13 cellular contexts compared by ENCODE assay signal in genomic region chr13:73273737-73274136, GRCh38.
DNase-seq lines count a peak whose midpoint lies in the region; ATAC-seq and TF ChIP-seq lines count a peak whose summit lies in the region.
"Had no signal": no experiment of that assay in that cellular context is flagged by ENCODE, and none has a peak within 500 bp of the region (broad histone marks: within the 10 kb centered on the region; RNA-seq: fewer than 3 reads in every experiment).

No MANE protein-coding gene starts in this region.

- ATAC-seq in HG03520 (IDR thresholded peaks at IDR 0.05; ENCODE audit: unreplicated experiment) = no peak

- H3K36me3 Mint-ChIP-seq in mesothelial cell of epicardium (peaks cover 4% of the 10 kb centered on the region), nephron progenitor cell (ENCODE audit: low read depth) (no peaks in the 10 kb centered on the region)
- H3K36me3 Mint-ChIP-seq: CD4-positive, CD25-positive, alpha-beta regulatory T cell had no signal

- H3K9me3 Mint-ChIP-seq in mesothelial cell of epicardium = peaks cover 24% of the 10 kb centered on the region
- peaks cover 27% of the 10 kb centered on the region for H3K9me3 Mint-ChIP-seq in nephron progenitor cell

- H3K9me3 ChIP-seq in MG63 = peaks cover 8% of the 10 kb centered on the region

- H3K27ac Mint-ChIP-seq in mesothelial cell of epicardium (peak overlapping the region; percentile 89), nephron progenitor cell (no peak overlapping the region)
- H3K27ac Mint-ChIP-seq: activated CD4-positive, alpha-beta memory T cell treated with anti-CD3 and anti-CD28 coated beads, Interleukin-2, amount 10 ng/mL, durations not matched to agents 7 days and 5 days; CD4-positive, CD25-positive, alpha-beta regulatory T cell had no signal

- TF ChIP-seq CTCF in AG09309 (IDR thresholded peaks at IDR 0.05; ENCODE audit: control insufficient read depth, insufficient read depth, low read depth, low read length, missing control alignments) (no peak), epithelial cell of esophagus (IDR thresholded peaks at IDR 0.05; ENCODE audit: insufficient read depth, low read depth, low read length, missing control alignments) (no peak), mesothelial cell of epicardium (IDR thresholded peaks at IDR 0.05; ENCODE audit: unreplicated experiment) (no peak), nephron progenitor cell (IDR thresholded peaks at IDR 0.05) (no peak), GM10266 (IDR thresholded peaks at IDR 0.05; ENCODE audit: control insufficient read depth, insufficient read depth, low read depth, missing control alignments) (no peak)

- H3K4me3 Mint-ChIP-seq in mesothelial cell of epicardium (no peak overlapping the region), nephron progenitor cell (no peak overlapping the region)
- H3K4me3 Mint-ChIP-seq: activated CD4-positive, alpha-beta memory T cell treated with anti-CD3 and anti-CD28 coated beads, Interleukin-2, amount 10 ng/mL, durations not matched to agents 7 days and 5 days; CD4-positive, CD25-positive, alpha-beta regulatory T cell had no signal

- DNase-seq in AG09309 (ENCODE audit: low read depth) (peak; percentile 73), MG63 (peak; percentile 2), epithelial cell of esophagus (ENCODE audit: low read depth) (peak; percentile 39), mesothelial cell of epicardium (ENCODE audit: low spot score in 2 of 2, unreplicated experiment in 2 of 2) (no peak), DMS 273 (lab: John Stamatoyannopoulos, UW; ENCODE audit: unreplicated experiment) (no peak), nephron progenitor cell (no peak), GM10266 (ENCODE audit: extremely low spot score) (no peak)
- DNase-seq: activated CD4-positive, alpha-beta memory T cell treated with anti-CD3 and anti-CD28 coated beads, Interleukin-2, amount 10 ng/mL, durations not matched to agents 7 days and 5 days; activated naive CD4-positive, alpha-beta T cell treated with anti-CD3 and anti-CD28 coated beads, Interleukin-2, amount 50 U/mL, for 16 hours; CD4-positive, CD25-positive, alpha-beta regulatory T cell; effector memory CD4-positive, alpha-beta T cell; NCI-H1694 treated with DMSO at 0.1 percent for 48 hours had no signal

- H3K27me3 ChIP-seq in MG63 = no peaks in the 10 kb centered on the region

- H3K27me3 Mint-ChIP-seq in mesothelial cell of epicardium (ENCODE audit: low read depth) = no peaks in the 10 kb centered on the region
- peaks cover 2% of the 10 kb centered on the region for H3K27me3 Mint-ChIP-seq in nephron progenitor cell (ENCODE audit: low read depth, poor library complexity)
- H3K27me3 Mint-ChIP-seq: activated CD4-positive, alpha-beta memory T cell treated with anti-CD3 and anti-CD28 coated beads, Interleukin-2, amount 10 ng/mL, durations not matched to agents 7 days and 5 days; CD4-positive, CD25-positive, alpha-beta regulatory T cell had no signal

- H3K36me3 ChIP-seq in MG63 = no peaks in the 10 kb centered on the region

- H3K4me3 ChIP-seq in AG09309 (ENCODE audit: control insufficient read depth, low read depth, low read length) (no peak overlapping the region), MG63 (no peak overlapping the region), epithelial cell of esophagus (ENCODE audit: low read length) (no peak overlapping the region)

- peaks cover 25% of the 10 kb centered on the region for H3K4me1 Mint-ChIP-seq in mesothelial cell of epicardium
- no peaks in the 10 kb centered on the region for H3K4me1 Mint-ChIP-seq in nephron progenitor cell

Comparison
In these comparisons a context has a peak if more than half of its experiments do, and no peak if none do; other contexts are left out.
1. DNase-seq: peak in AG09309 (single experiment), MG63 (single experiment) and epithelial cell of esophagus (single experiment); none in mesothelial cell of epicardium (0 of 2), DMS 273 (single experiment), nephron progenitor cell (single experiment) and GM10266 (single experiment).